In the genomic region with DNA sequence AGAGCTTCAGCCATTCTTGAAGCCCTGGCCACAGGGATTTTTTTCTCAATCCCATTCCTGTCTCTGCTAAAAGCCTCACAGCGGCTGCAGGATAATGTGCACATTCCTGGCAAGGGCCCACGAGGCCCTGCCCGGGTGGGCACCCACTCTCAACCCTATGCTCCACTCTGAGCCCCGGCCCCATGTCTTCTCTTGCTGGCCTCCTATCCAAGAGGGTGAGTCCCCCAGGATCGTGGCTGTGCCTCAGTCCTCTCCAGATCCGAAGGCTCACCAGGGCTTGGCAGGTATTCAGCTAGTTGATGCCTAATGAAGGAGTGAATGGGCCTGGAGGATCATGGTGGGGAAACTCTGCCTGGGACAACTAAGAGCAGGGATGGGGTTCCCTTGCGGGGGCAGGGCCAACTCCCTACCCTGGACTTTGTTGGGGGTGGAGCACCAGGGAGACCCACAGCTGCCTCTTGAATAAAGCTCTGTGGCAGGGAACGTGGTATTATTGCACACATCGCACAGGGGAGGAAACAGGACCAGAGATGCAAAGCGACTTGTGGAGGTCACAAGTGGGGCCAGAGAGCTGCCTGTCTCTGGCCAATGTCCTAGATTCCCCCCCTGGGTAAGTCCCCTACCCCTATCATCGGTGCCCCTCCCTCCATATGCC, we compare ENCODE assay signal across 13 cellular contexts. TPM values are rescaled to one million over a fixed set of nuclear protein-coding genes. Genes with fewer than 3 reads are reported as not detected.
DNase-seq lines count a peak whose midpoint lies in the region; TF ChIP-seq lines count a peak whose summit lies in the region.
"Had no signal": no experiment of that assay in that cellular context is flagged by ENCODE, and none has a peak within 500 bp of the region (broad histone marks: within the 10 kb centered on the region; RNA-seq: fewer than 3 reads in every experiment).

No MANE protein-coding gene starts in this region.

- H3K9me3 Mint-ChIP-seq in dendritic cell treated with granulocyte-macrophage colony-stimulating factor and Interleukin-4, amounts not matched to agents 40 ng/mL and 50 ng/mL, for 4 days, result no peaks in the 10 kb centered on the region
- H3K9me3 Mint-ChIP-seq: activated CD8-positive, alpha-beta T cell treated with anti-CD3 and anti-CD28 coated beads for 36 hours had no signal

- intact Hi-C loops in dendritic cell treated with granulocyte-macrophage colony-stimulating factor and Interleukin-4, amounts not matched to agents 40 ng/mL and 50 ng/mL, for 4 days (cut with micrococcal nuclease), result no loop called here

- H3K4me3 Mint-ChIP-seq in dendritic cell treated with granulocyte-macrophage colony-stimulating factor and Interleukin-4, amounts not matched to agents 40 ng/mL and 50 ng/mL, for 4 days, result peak overlapping the region; percentile 73

- H3K4me1 Mint-ChIP-seq in dendritic cell treated with granulocyte-macrophage colony-stimulating factor and Interleukin-4, amounts not matched to agents 40 ng/mL and 50 ng/mL, for 4 days (ENCODE audit: low read depth), result peaks cover 79% of the 10 kb centered on the region

- H3K36me3 ChIP-seq in KMS-11 (ENCODE audit: insufficient read depth), result no peaks in the 10 kb centered on the region
- H3K36me3 ChIP-seq in osteoblast (ENCODE audit: insufficient read depth, low read length), result no peaks in the 10 kb centered on the region
- no peaks in the 10 kb centered on the region for H3K36me3 ChIP-seq in brain microvascular endothelial cell (replicated peaks)
- H3K36me3 ChIP-seq: cardiac muscle cell had no signal

- H3K27ac Mint-ChIP-seq in dendritic cell treated with granulocyte-macrophage colony-stimulating factor and Interleukin-4, amounts not matched to agents 40 ng/mL and 50 ng/mL, for 4 days, result peak overlapping the region; percentile 87
- H3K27ac Mint-ChIP-seq: activated CD8-positive, alpha-beta T cell treated with anti-CD3 and anti-CD28 coated beads for 36 hours had no signal

- H3K9ac ChIP-seq in KMS-11, result no peak overlapping the region

- H3K9me3 ChIP-seq in osteoblast (ENCODE audit: low read depth, low read length), result no peaks in the 10 kb centered on the region
- H3K9me3 ChIP-seq: psoas muscle had no signal

- H3K27me3 Mint-ChIP-seq in dendritic cell treated with granulocyte-macrophage colony-stimulating factor and Interleukin-4, amounts not matched to agents 40 ng/mL and 50 ng/mL, for 4 days, result no peaks in the 10 kb centered on the region

- H3K4me1 ChIP-seq in KMS-11 (ENCODE audit: low read depth, poor library complexity, severe bottlenecking) (peaks cover 36% of the 10 kb centered on the region), osteoblast (ENCODE audit: insufficient read depth, low read length) (peaks cover 7% of the 10 kb centered on the region)

- no peaks in the 10 kb centered on the region for H3K27me3 ChIP-seq in KMS-11 (ENCODE audit: insufficient read depth, low read depth)
- H3K27me3 ChIP-seq in osteoblast (ENCODE audit: insufficient read depth, low read length), result peaks cover 44% of the 10 kb centered on the region
- peaks cover 30% of the 10 kb centered on the region for H3K27me3 ChIP-seq in brain microvascular endothelial cell (replicated peaks)

- H3K79me2 ChIP-seq in KMS-11 (ENCODE audit: insufficient read depth, low read depth) (no peaks in the 10 kb centered on the region), osteoblast (ENCODE audit: insufficient read depth, low read length) (no peaks in the 10 kb centered on the region)

- in situ Hi-C loops in brain microvascular endothelial cell (cut with HindIII; ENCODE audit: low pct_ligation_motif_present, low sequenced_read_pairs), result no loop called here

- TF ChIP-seq CTCF in KMS-11 (conservative IDR thresholded peaks at IDR 0.05; ENCODE audit: low read depth, low read length), result no peak
- no peak for TF ChIP-seq CTCF in osteoblast (IDR thresholded peaks at IDR 0.05; ENCODE audit: extremely low read depth, low read depth, low read length)
- TF ChIP-seq CTCF in brain microvascular endothelial cell (IDR thresholded peaks at IDR 0.05; ENCODE audit: low read depth, low read length, missing control alignments), result no peak

- DNase-seq in ELF-1 (ENCODE audit: low read depth, low spot score), result peak; percentile 1
- DNase-seq in osteoblast (ENCODE audit: insufficient read length, low spot score, missing footprints), result peak; percentile 68
- no peak for DNase-seq in epidermal melanocyte (ENCODE audit: insufficient read length, low spot score)
- no peak for DNase-seq in brain microvascular endothelial cell
- DNase-seq in H4 (ENCODE audit: low spot score), result no peak
- DNase-seq: RPMI8226 had no signal

- no peak overlapping the region for H3K27ac ChIP-seq in KMS-11
- no peak overlapping the region for H3K27ac ChIP-seq in osteoblast (ENCODE audit: low read depth, low read length)
- H3K27ac ChIP-seq in brain microvascular endothelial cell, result no peak overlapping the region
- H3K27ac ChIP-seq: cardiac muscle cell, foreskin keratinocyte, psoas muscle had no signal

- H4K20me1 ChIP-seq in KMS-11 (ENCODE audit: insufficient read depth) (no peaks in the 10 kb centered on the region), osteoblast (ENCODE audit: insufficient read depth, low read length) (peaks cover 7% of the 10 kb centered on the region)

- no peak overlapping the region for H2AFZ ChIP-seq in KMS-11 (ENCODE audit: low read depth)
- no peak overlapping the region for H2AFZ ChIP-seq in osteoblast (ENCODE audit: low read length)

- peaks cover 88% of the 10 kb centered on the region for H3K36me3 Mint-ChIP-seq in dendritic cell treated with granulocyte-macrophage colony-stimulating factor and Interleukin-4, amounts not matched to agents 40 ng/mL and 50 ng/mL, for 4 days (ENCODE audit: low read depth)

- no peak overlapping the region for H3K4me3 ChIP-seq in KMS-11 (IDR thresholded peaks at IDR 0.05; ENCODE audit: insufficient read depth, low read depth, low read length)
- H3K4me3 ChIP-seq in osteoblast (ENCODE audit: insufficient read depth, low read length), result no peak overlapping the region
- H3K4me3 ChIP-seq in brain microvascular endothelial cell (ENCODE audit: low read depth, low read length), result no peak overlapping the region
- H3K4me3 ChIP-seq: cardiac muscle cell, lung had no signal

- H3K4me2 ChIP-seq in KMS-11 (peak overlapping the region; percentile 77; the same call in 1 of the 2 replicates), osteoblast (ENCODE audit: insufficient read depth, low read length) (no peak overlapping the region)

RNA-seq across cellular contexts. Expression of a gene that starts 5.4 kb away (rescaled TPM):
- 2.9 and 6.2 TPM in 2 replicates for total RNA-seq in osteoblast
- total RNA-seq in H4 (2014; rRNA removed; shearing (Covaris generic)), result 0.46 and 1.4 TPM in 2 replicates

Comparison
In these comparisons a context has a peak if more than half of its experiments do, and no peak if none do; other contexts are left out.
1. DNase-seq: peak in ELF-1 (single experiment) and osteoblast (single experiment); none in epidermal melanocyte (single experiment), brain microvascular endothelial cell (single experiment) and H4 (single experiment).